Comparison of ENCODE assay signal across 26 cellular contexts in genomic region chr17:3675886-3676285, GRCh38. TPM values are rescaled to one million over a fixed set of nuclear protein-coding genes. Genes with fewer than 3 reads are reported as not detected.
DNase-seq lines count a peak whose midpoint lies in the region; ATAC-seq and TF ChIP-seq lines count a peak whose summit lies in the region.
"Had no signal": no experiment of that assay in that cellular context is flagged by ENCODE, and none has a peak within 500 bp of the region (broad histone marks: within the 10 kb centered on the region; RNA-seq: fewer than 3 reads in every experiment).

No MANE protein-coding gene starts in this region.

- CTCF ChIA-PET in activated naive CD4-positive, alpha-beta T cell treated with anti-CD3 and anti-CD28 coated beads for 36 hours (lab: Charles Lee) = no interaction called here
- CTCF ChIA-PET in WTC11 (lab: Charles Lee) = no interaction called here

- no peaks in the 10 kb centered on the region for H3K4me1 ChIP-seq in H9 (ENCODE audit: insufficient read depth, low read length)
- H3K4me1 ChIP-seq: BLaER1 had no signal

- peaks cover 4% of the 10 kb centered on the region for H3K4me1 Mint-ChIP-seq in activated naive CD4-positive, alpha-beta T cell treated with anti-CD3 and anti-CD28 coated beads, Interleukin-2, amount 50 U/mL, for 24 hours
- H3K4me1 Mint-ChIP-seq in activated naive CD4-positive, alpha-beta T cell treated with anti-CD3 and anti-CD28 coated beads for 36 hours (ENCODE audit: low read depth) = peaks cover under 1% of the 10 kb centered on the region
- H3K4me1 Mint-ChIP-seq in H9 = peaks cover 11 to 19% of the 10 kb centered on the region in 2 experiments
- H3K4me1 Mint-ChIP-seq in T-helper 17 cell = no peaks in the 10 kb centered on the region
- peaks cover 11% of the 10 kb centered on the region for H3K4me1 Mint-ChIP-seq in WTC11
- H3K4me1 Mint-ChIP-seq in activated T-cell treated with anti-CD3 and anti-CD28 coated beads, Interleukin-2, amount 50 U/mL, for 24 hours (ENCODE audit: low read depth) = peaks cover 11% of the 10 kb centered on the region

- H2BK5ac ChIP-seq in H9 (ENCODE audit: insufficient read length, low read length) = no peak overlapping the region

- no peaks in the 10 kb centered on the region for H3K79me2 ChIP-seq in H9 (ENCODE audit: insufficient read depth, low read length)

- H4K20me1 ChIP-seq in H9 (ENCODE audit: control insufficient read depth, insufficient read depth, insufficient read length) = no peaks in the 10 kb centered on the region

- H3K27me3 ChIP-seq in H9 (ENCODE audit: insufficient read depth, low read length) = no peaks in the 10 kb centered on the region
- H3K27me3 ChIP-seq: BLaER1 had no signal

- POLR2A ChIA-PET in WTC11 (lab: Charles Lee) = no interaction called here

- DNase-seq in activated naive CD4-positive, alpha-beta T cell treated with anti-CD3 and anti-CD28 coated beads for 36 hours = no peak
- DNase-seq in H9 = no peak
- no peak for DNase-seq in T-helper 17 cell
- peak; percentile 56 for DNase-seq in islet precursor cell
- DNase-seq in WTC11 (ENCODE audit: low spot score) = no peak
- no peak for DNase-seq in activated T-cell treated with anti-CD3 and anti-CD28 coated beads, Interleukin-2, amount 50 U/mL, for 24 hours
- DNase-seq: CD4-positive, CD25-positive, alpha-beta regulatory T cell; DMS153; DND-41; Kasumi-1; MV-4-11; NCI-H1105; NCI-H1436 treated with DMSO at 0.1 percent for 48 hours; NCI-H187 treated with DMSO at 0.1 percent for 48 hours; NCI-H446 treated with DMSO at 0.1 percent for 48 hours; NCI-H526; NCI-H82; NK-92 treated with Interleukin-12 subunit alpha and Interleukin-12 subunit beta, amount 100 ng/mL, for 24 hours; PC-3; SHP77 treated with DMSO at 0.1 percent for 48 hours had no signal

- no CpG with 5 or more reads among the region's 11 CpGs for WGBS in H9 (ENCODE audit: extremely low coverage, insufficient read length, low lambda C conversion rate)

- H3K9ac ChIP-seq in H9 (ENCODE audit: extremely low read depth, insufficient read length, low read length) = no peak overlapping the region
- H3K9ac ChIP-seq: BLaER1 had no signal

- no peak overlapping the region for H3K4me3 Mint-ChIP-seq in activated naive CD4-positive, alpha-beta T cell treated with anti-CD3 and anti-CD28 coated beads, Interleukin-2, amount 50 U/mL, for 24 hours
- no peak overlapping the region for H3K4me3 Mint-ChIP-seq in activated naive CD4-positive, alpha-beta T cell treated with anti-CD3 and anti-CD28 coated beads for 36 hours
- H3K4me3 Mint-ChIP-seq in H9 (no peak overlapping the region), T-helper 17 cell (no peak overlapping the region), WTC11 (no peak overlapping the region)
- H3K4me3 Mint-ChIP-seq in activated T-cell treated with anti-CD3 and anti-CD28 coated beads, Interleukin-2, amount 50 U/mL, for 24 hours = no peak overlapping the region
- H3K4me3 Mint-ChIP-seq: CD4-positive, CD25-positive, alpha-beta regulatory T cell had no signal

- no peak overlapping the region for H2BK20ac ChIP-seq in H9 (ENCODE audit: low read depth, low read length, poor library complexity, severe bottlenecking)

- no peak overlapping the region for H3T11ph ChIP-seq in H9 (ENCODE audit: low read length)

- ATAC-seq in T-helper 17 cell (no peak), HG03108 (IDR thresholded peaks at IDR 0.05; ENCODE audit: unreplicated experiment) (no peak), WTC11 (no peak)
- ATAC-seq: HepG2, K562, PC-3 had no signal

- H4K5ac ChIP-seq in H9 (ENCODE audit: insufficient read length, low read depth, low read length) = no peak overlapping the region

- H2BK15ac ChIP-seq in H9 (ENCODE audit: low read depth, low read length) = no peak overlapping the region

- no peak overlapping the region for H3K14ac ChIP-seq in H9 (ENCODE audit: insufficient read depth, low read length)

- no peak overlapping the region for H3K56ac ChIP-seq in H9 (ENCODE audit: insufficient read length, low read depth, low read length)

- H3K79me1 ChIP-seq in H9 (ENCODE audit: insufficient read depth, low read depth, low read length, poor library complexity, severe bottlenecking) = no peaks in the 10 kb centered on the region

- H3K23me2 ChIP-seq in H9 (ENCODE audit: insufficient read length, low read depth, low read length, poor library complexity, severe bottlenecking) = no peaks in the 10 kb centered on the region

- no peak overlapping the region for H2BK120ac ChIP-seq in H9 (ENCODE audit: low read depth, low read length, poor library complexity, severe bottlenecking)

- no peak overlapping the region for H2BK12ac ChIP-seq in H9 (ENCODE audit: insufficient read length, low read depth, low read length)

- H2AK5ac ChIP-seq in H9 (ENCODE audit: insufficient read length, low read length) = no peak overlapping the region

- H3K27ac Mint-ChIP-seq in activated naive CD4-positive, alpha-beta T cell treated with anti-CD3 and anti-CD28 coated beads, Interleukin-2, amount 50 U/mL, for 24 hours = peak overlapping the region; percentile 51
- no peak overlapping the region for H3K27ac Mint-ChIP-seq in activated naive CD4-positive, alpha-beta T cell treated with anti-CD3 and anti-CD28 coated beads for 36 hours
- H3K27ac Mint-ChIP-seq in H9 = peak overlapping the region in 2 of 3 experiments; percentile 45 to 53; a peak in 1 of 7 replicates
- peak overlapping the region; percentile 57 for H3K27ac Mint-ChIP-seq in T-helper 17 cell
- no peak overlapping the region for H3K27ac Mint-ChIP-seq in WTC11
- H3K27ac Mint-ChIP-seq in activated T-cell treated with anti-CD3 and anti-CD28 coated beads, Interleukin-2, amount 50 U/mL, for 24 hours = no peak overlapping the region
- H3K27ac Mint-ChIP-seq: CD4-positive, CD25-positive, alpha-beta regulatory T cell had no signal

- intact Hi-C loops in activated naive CD4-positive, alpha-beta T cell treated with anti-CD3 and anti-CD28 coated beads for 36 hours (cut with micrococcal nuclease) = no loop called here

- H3K9me3 ChIP-seq in H9 (ENCODE audit: control insufficient read depth, low read depth, low read length) = no peaks in the 10 kb centered on the region
- H3K9me3 ChIP-seq in T-helper 17 cell (ENCODE audit: control insufficient read depth, low read length, poor library complexity, severe bottlenecking) = no peaks in the 10 kb centered on the region
- H3K9me3 ChIP-seq: BLaER1 had no signal

- no peak overlapping the region for H3K4me2 ChIP-seq in H9 (ENCODE audit: insufficient read depth, insufficient read length, low read length)
- H3K4me2 ChIP-seq: BLaER1 had no signal

- TF ChIP-seq CTCF in H9 (conservative IDR thresholded peaks at IDR 0.05) (no peak), WTC11 (IDR thresholded peaks at IDR 0.05) (no peak)

- no peak overlapping the region for H3K27ac ChIP-seq in H9 (ENCODE audit: insufficient read length, low read depth, low read length)
- H3K27ac ChIP-seq: BLaER1, RWPE1 had no signal

- H3K4ac ChIP-seq in H9 (ENCODE audit: low read depth, low read length) = no peak overlapping the region

- H3K23ac ChIP-seq in H9 (ENCODE audit: insufficient read length, low read depth, low read length) = no peak overlapping the region

- H3K18ac ChIP-seq in H9 (ENCODE audit: insufficient read length, low read depth, low read length) = no peak overlapping the region

- no peaks in the 10 kb centered on the region for H3K36me3 Mint-ChIP-seq in activated naive CD4-positive, alpha-beta T cell treated with anti-CD3 and anti-CD28 coated beads, Interleukin-2, amount 50 U/mL, for 24 hours
- peaks cover 3% of the 10 kb centered on the region for H3K36me3 Mint-ChIP-seq in activated naive CD4-positive, alpha-beta T cell treated with anti-CD3 and anti-CD28 coated beads for 36 hours (ENCODE audit: low read depth)
- H3K36me3 Mint-ChIP-seq in H9 (ENCODE audit: insufficient read depth in 1 of 3, low read depth in 3 of 3) = no peaks in the 10 kb centered on the region; a peak in 1 of 7 replicates
- H3K36me3 Mint-ChIP-seq in T-helper 17 cell (ENCODE audit: low read depth) = no peaks in the 10 kb centered on the region
- no peaks in the 10 kb centered on the region for H3K36me3 Mint-ChIP-seq in WTC11
- peaks cover 52% of the 10 kb centered on the region for H3K36me3 Mint-ChIP-seq in activated T-cell treated with anti-CD3 and anti-CD28 coated beads, Interleukin-2, amount 50 U/mL, for 24 hours (ENCODE audit: low read depth)
- H3K36me3 Mint-ChIP-seq: CD4-positive, CD25-positive, alpha-beta regulatory T cell had no signal

- H3K27me3 Mint-ChIP-seq in activated naive CD4-positive, alpha-beta T cell treated with anti-CD3 and anti-CD28 coated beads, Interleukin-2, amount 50 U/mL, for 24 hours = no peaks in the 10 kb centered on the region
- no peaks in the 10 kb centered on the region for H3K27me3 Mint-ChIP-seq in activated naive CD4-positive, alpha-beta T cell treated with anti-CD3 and anti-CD28 coated beads for 36 hours (ENCODE audit: low read depth)
- H3K27me3 Mint-ChIP-seq in H9 (ENCODE audit: low read depth) (no peaks in the 10 kb centered on the region), T-helper 17 cell (no peaks in the 10 kb centered on the region), WTC11 (ENCODE audit: low read depth) (no peaks in the 10 kb centered on the region)
- H3K27me3 Mint-ChIP-seq in activated T-cell treated with anti-CD3 and anti-CD28 coated beads, Interleukin-2, amount 50 U/mL, for 24 hours = no peaks in the 10 kb centered on the region
- H3K27me3 Mint-ChIP-seq: CD4-positive, CD25-positive, alpha-beta regulatory T cell had no signal

- no peaks in the 10 kb centered on the region for H3K9me3 Mint-ChIP-seq in activated naive CD4-positive, alpha-beta T cell treated with anti-CD3 and anti-CD28 coated beads, Interleukin-2, amount 50 U/mL, for 24 hours
- no peaks in the 10 kb centered on the region for H3K9me3 Mint-ChIP-seq in activated naive CD4-positive, alpha-beta T cell treated with anti-CD3 and anti-CD28 coated beads for 36 hours
- H3K9me3 Mint-ChIP-seq in H9 (no peaks in the 10 kb centered on the region), WTC11 (no peaks in the 10 kb centered on the region)
- no peaks in the 10 kb centered on the region for H3K9me3 Mint-ChIP-seq in activated T-cell treated with anti-CD3 and anti-CD28 coated beads, Interleukin-2, amount 50 U/mL, for 24 hours
- H3K9me3 Mint-ChIP-seq: CD4-positive, CD25-positive, alpha-beta regulatory T cell had no signal

- no peak overlapping the region for H4K8ac ChIP-seq in H9 (replicated peaks; ENCODE audit: insufficient read length, low read depth, low read length)

- H4K91ac ChIP-seq in H9 (ENCODE audit: insufficient read length, low read depth, low read length) = no peak overlapping the region

- no peak overlapping the region for H2AFZ ChIP-seq in H9 (ENCODE audit: low read length)

RNA-seq across cellular contexts. Expression of gene EMC6, which starts 7.3 kb away (rescaled TPM):
- 10 to 100 TPM; 41.8 to 44.0 TPM for total RNA-seq in activated naive CD4-positive, alpha-beta T cell treated with anti-CD3 and anti-CD28 coated beads for 36 hours
- total RNA-seq in H9 (2021) (70.7 and 72.2 TPM in 2 replicates), T-helper 17 cell (10 to 100 TPM; 23.0 to 28.7 TPM), WTC11 (2021) (81.2 to 89.7 TPM (median 86.0 TPM) in 3 replicates)

RNA-seq across cellular contexts. Expression of gene TAX1BP3, which starts 7.5 kb away (rescaled TPM):
- total RNA-seq in activated naive CD4-positive, alpha-beta T cell treated with anti-CD3 and anti-CD28 coated beads for 36 hours = 10 to 100 TPM; 17.7 to 19.3 TPM
- total RNA-seq in H9 (2021) (76.3 and 79.2 TPM in 2 replicates), T-helper 17 cell (10 to 100 TPM in 1 of 2 donors, 1 to 10 TPM in 1; 9.1 to 32.9 TPM), WTC11 (2021) (71.9 to 76.9 TPM (median 76.2 TPM) in 3 replicates)

RNA-seq across cellular contexts. Expression of gene P2RX5, which starts 20.1 kb away (rescaled TPM):
- total RNA-seq in activated naive CD4-positive, alpha-beta T cell treated with anti-CD3 and anti-CD28 coated beads for 36 hours = 10 to 100 TPM; 45.2 to 47.4 TPM
- total RNA-seq in H9 (2021) = 4.2 and 4.7 TPM in 2 replicates
- 10 to 100 TPM; 21.8 to 34.2 TPM for total RNA-seq in T-helper 17 cell
- total RNA-seq in WTC11 (2021) = 6.4 to 9.5 TPM (median 8.8 TPM) in 3 replicates

RNA-seq across cellular contexts. Expression of gene CTNS, which starts 39.3 kb away (rescaled TPM):
- 1 to 10 TPM; 4.5 TPM for total RNA-seq in activated naive CD4-positive, alpha-beta T cell treated with anti-CD3 and anti-CD28 coated beads for 36 hours
- total RNA-seq in H9 (2021) (12.4 and 12.8 TPM in 2 replicates), T-helper 17 cell (1 to 10 TPM; 6.9 to 7.4 TPM), WTC11 (2021) (10.7 to 11.9 TPM (median 11.8 TPM) in 3 replicates)

RNA-seq across cellular contexts. Expression of gene SHPK, which starts 39.8 kb away (rescaled TPM):
- 1 to 10 TPM; 6.9 to 7.5 TPM for total RNA-seq in activated naive CD4-positive, alpha-beta T cell treated with anti-CD3 and anti-CD28 coated beads for 36 hours
- 27.0 and 27.9 TPM in 2 replicates for total RNA-seq in H9 (2021)
- total RNA-seq in T-helper 17 cell = 1 to 10 TPM; 5.3 to 6.4 TPM
- 29.0 to 29.3 TPM (median 29.2 TPM) in 3 replicates for total RNA-seq in WTC11 (2021)

Comparison
In these comparisons a context has a peak if more than half of its experiments do, and no peak if none do; other contexts are left out.
1. H3K27ac Mint-ChIP-seq: peak in activated naive CD4-positive, alpha-beta T cell treated with anti-CD3 and anti-CD28 coated beads, Interleukin-2, amount 50 U/mL, for 24 hours (single experiment), H9 (2 of 3) and T-helper 17 cell (single experiment); none in activated naive CD4-positive, alpha-beta T cell treated with anti-CD3 and anti-CD28 coated beads for 36 hours (single experiment), WTC11 (single experiment) and activated T-cell treated with anti-CD3 and anti-CD28 coated beads, Interleukin-2, amount 50 U/mL, for 24 hours (single experiment).